8 cellular contexts compared by ENCODE assay signal in genomic region chr2:27322301-27322765, GRCh38. TPM values are rescaled to one million over a fixed set of nuclear protein-coding genes. Genes with fewer than 3 reads are reported as not detected.
DNase-seq lines count a peak whose midpoint lies in the region; ATAC-seq and TF ChIP-seq lines count a peak whose summit lies in the region.

No MANE protein-coding gene starts in this region.

- intact Hi-C loops in breast epithelium (cut with DNase I; ENCODE audit: low total_unique reads) (loop anchor here (5.0 kb wide), 1 partner anchor 775 kb away; no protein-coding TSS in a partner anchor), right lobe of liver (cut with DNase I) (no loop called here)

- DNase-seq in SIG-M5 treated with dmso at 0.1 percent for 504 hours (lab: John Stamatoyannopoulos, UW; ENCODE audit: unreplicated experiment) (peak; percentile 68), SIG-M5 (lab: John Stamatoyannopoulos, UW) (no peak), NOMO-1 treated with dmso at 0.1 percent for 144 hours (lab: John Stamatoyannopoulos, UW; ENCODE audit: unreplicated experiment) (peak; percentile 40), breast epithelium (ENCODE audit: low spot score in 2 of 2) (no peak), right lobe of liver (peak in 2 of 3 donors; percentile 32 to 57), tibial nerve (ENCODE audit: low spot score in 2 of 2) (no peak), SK-N-DZ (ENCODE audit: low spot score) (no peak)

- no peak for TF ChIP-seq EP300 in tibial nerve (IDR thresholded peaks at IDR 0.05)

- H3K36me3 ChIP-seq in breast epithelium (no peaks in the 10 kb centered on the region), right lobe of liver (peaks cover 0 to 15% (median 3%) of the 10 kb centered on the region in 4 donors), tibial nerve (peaks cover 0 to 22% (median 0%) of the 10 kb centered on the region in 3 donors)

- TF ChIP-seq POLR2A in breast epithelium (IDR thresholded peaks at IDR 0.05) (no peak), right lobe of liver (IDR thresholded peaks at IDR 0.05) (no peak), tibial nerve (IDR thresholded peaks at IDR 0.05) (no peak)

- 0% methylated on average over 5 of the region's 10 CpGs for WGBS in right lobe of liver (ENCODE audit: insufficient coverage, low coverage, low lambda C conversion rate, missing lambda C conversion rate)
- 3 to 8% methylated on average over 7 to 10 of the region's 10 CpGs for whole genome bisulfite sequencing in tibial nerve, 2 donors

- peaks cover 0 to 18% of the 10 kb centered on the region in 2 donors for H3K4me1 ChIP-seq in breast epithelium
- H3K4me1 ChIP-seq in right lobe of liver: peaks cover 0 to 20% (median 9%) of the 10 kb centered on the region in 4 donors
- peaks cover 0 to 28% (median 15%) of the 10 kb centered on the region in 4 donors for H3K4me1 ChIP-seq in tibial nerve

- no peak for TF ChIP-seq CTCF in breast epithelium (IDR thresholded peaks at IDR 0.05)
- no peak for TF ChIP-seq CTCF in right lobe of liver (IDR thresholded peaks at IDR 0.05)
- TF ChIP-seq CTCF in tibial nerve (IDR thresholded peaks at IDR 0.05): no peak

- H3K27ac ChIP-seq in breast epithelium (peak overlapping the region; percentile 99), right lobe of liver (peak overlapping the region; percentile 85 to 95 (median 94)), tibial nerve (peak overlapping the region; percentile 88 to 97 (median 96))

- H3K27me3 ChIP-seq in breast epithelium (no peaks in the 10 kb centered on the region), right lobe of liver (no peaks in the 10 kb centered on the region), tibial nerve (no peaks in the 10 kb centered on the region)

- H3K4me3 ChIP-seq in breast epithelium (peak overlapping the region; percentile 76 to 86 (median 81)), right lobe of liver (peak overlapping the region; percentile 72 to 83 (median 74)), tibial nerve (peak overlapping the region; percentile 59 to 85 (median 74))

- ATAC-seq in right lobe of liver: peak; percentile 1 to 23 (median 4)
- no peak for ATAC-seq in HG03196 (IDR thresholded peaks at IDR 0.05; ENCODE audit: unreplicated experiment)

- no peaks in the 10 kb centered on the region for H3K9me3 ChIP-seq in breast epithelium
- no peaks in the 10 kb centered on the region for H3K9me3 ChIP-seq in right lobe of liver
- H3K9me3 ChIP-seq in tibial nerve: no peaks in the 10 kb centered on the region

RNA-seq across cellular contexts. Expression of gene MPV17, which starts 0.6 kb away (rescaled TPM):
- total RNA-seq in breast epithelium: 10 to 100 TPM; 72.8 to 95.1 (median 79.4) TPM
- 10 to 100 TPM; 17.2 to 82.3 (median 30.4) TPM for total RNA-seq in right lobe of liver
- total RNA-seq in tibial nerve: 100 to 1,000 TPM in 1 of 4 donors, 10 to 100 TPM in 3; 68.4 to 105 (median 87.3) TPM
- polyA plus RNA-seq in SK-N-DZ (2014; cell fraction: cytosol; rRNA removed): 65.6 and 76.2 TPM in 2 replicates
- polyA plus RNA-seq in SK-N-DZ (2014; cell fraction: nucleus; rRNA removed): 122 and 139 TPM in 2 replicates

RNA-seq across cellular contexts. Expression of gene UCN, which starts 14.1 kb away (rescaled TPM):
- 1 to 10 TPM in 2 of 3 donors, under 1 TPM in 1; 0.80 to 8.8 (median 4.6) TPM for total RNA-seq in breast epithelium
- total RNA-seq in right lobe of liver: 1 to 10 TPM in 5 of 6 experiments, under 1 TPM in 1; 0.88 to 4.3 (median 1.6) TPM
- total RNA-seq in tibial nerve: 10 to 100 TPM; 14.9 to 24.0 (median 16.8) TPM
- polyA plus RNA-seq in SK-N-DZ (2014; cell fraction: cytosol; rRNA removed): 2.8 and 3.0 TPM in 2 replicates
- polyA plus RNA-seq in SK-N-DZ (2014; cell fraction: nucleus; rRNA removed): 9.2 and 16.7 TPM in 2 replicates

RNA-seq across cellular contexts. Expression of gene GTF3C2, which starts 34.2 kb away (rescaled TPM):
- total RNA-seq in breast epithelium (10 to 100 TPM; 32.6 to 63.5 (median 55.7) TPM), right lobe of liver (10 to 100 TPM; 13.4 to 20.1 (median 16.8) TPM), tibial nerve (10 to 100 TPM; 38.9 to 54.0 (median 46.0) TPM)
- polyA plus RNA-seq in SK-N-DZ (2014; cell fraction: cytosol; rRNA removed): 53.5 and 61.1 TPM in 2 replicates
- polyA plus RNA-seq in SK-N-DZ (2014; cell fraction: nucleus; rRNA removed): 73.2 and 101 TPM in 2 replicates

RNA-seq across cellular contexts. Expression of gene TRIM54, which starts 40.1 kb away (rescaled TPM):
- total RNA-seq in breast epithelium (under 1 TPM in 2 of 3 donors, not detected in 1; 0.15 to 0.66 TPM), right lobe of liver (under 1 TPM in 2 of 6 experiments, not detected in 4; 0.14 to 0.25 TPM), tibial nerve (1 to 10 TPM in 2 of 4 donors, under 1 TPM in 2; 0.21 to 2.7 (median 1.3) TPM)
- not detected in 2 replicates for polyA plus RNA-seq in SK-N-DZ (2014; cell fraction: cytosol; rRNA removed)
- polyA plus RNA-seq in SK-N-DZ (2014; cell fraction: nucleus; rRNA removed): 0.41 and 0.88 TPM in 2 replicates

RNA-seq across cellular contexts. Expression of gene DNAJC5G, which starts 47.1 kb away (rescaled TPM):
- total RNA-seq in breast epithelium (not detected), right lobe of liver (not detected), tibial nerve (1 to 10 TPM in 1 of 4 donors, not detected in 3; 2.5 TPM)
- not detected in 2 replicates for polyA plus RNA-seq in SK-N-DZ (2014; cell fraction: cytosol; rRNA removed)
- 0.18 and 1.5 TPM in 2 replicates for polyA plus RNA-seq in SK-N-DZ (2014; cell fraction: nucleus; rRNA removed)

Comparison
In these comparisons a context has a peak if more than half of its experiments do, and no peak if none do; other contexts are left out.
1. DNase-seq: peak in SIG-M5 treated with dmso at 0.1 percent for 504 hours (single experiment), NOMO-1 treated with dmso at 0.1 percent for 144 hours (single experiment) and right lobe of liver (2 of 3); none in SIG-M5 (single experiment), breast epithelium (0 of 2), tibial nerve (0 of 2) and SK-N-DZ (single experiment).
2. Peak in every context shown above with its lines, with median percentiles within 50 percentile points of each other: H3K27ac ChIP-seq and H3K4me3 ChIP-seq.